In the genomic region with DNA sequence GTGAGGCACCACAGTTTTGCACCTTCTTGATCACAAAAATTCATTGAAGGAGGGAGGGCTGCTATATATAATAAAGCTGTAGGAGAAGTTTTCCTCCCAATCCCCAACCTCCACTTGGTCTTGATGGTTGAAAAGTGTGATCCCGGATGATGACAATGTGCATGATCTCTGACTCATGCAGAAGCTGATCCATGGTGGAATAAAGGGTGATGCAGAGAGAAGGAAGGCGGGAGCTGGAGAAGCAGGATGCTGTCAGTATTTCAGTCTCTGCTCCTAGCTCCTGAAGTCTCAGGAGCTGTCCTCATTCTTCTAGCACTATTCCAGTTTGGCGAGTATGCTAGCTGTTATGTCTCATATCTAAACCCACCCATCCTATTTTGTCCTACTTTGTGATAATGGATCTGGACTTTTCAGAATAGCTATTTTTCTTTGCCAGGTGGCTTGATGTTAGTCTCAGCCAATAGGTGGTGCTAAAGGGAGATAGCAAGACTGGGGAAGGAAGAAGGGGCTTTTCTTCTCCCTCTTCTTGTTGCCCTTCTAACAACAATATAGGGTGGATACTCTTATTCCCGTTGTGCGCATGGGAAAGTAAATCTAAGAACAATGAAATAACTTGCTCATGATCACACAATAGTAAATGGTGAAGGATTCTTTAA, we compare ENCODE assay signal across 10 cellular contexts.
A peak's percentile ranks its signal among the peaks of the same experiment; 100 is the strongest.
DNase-seq lines count a peak whose midpoint lies in the region; ATAC-seq and TF ChIP-seq lines count a peak whose summit lies in the region.
"Had no signal": no experiment of that assay in that cellular context is flagged by ENCODE, and none has a peak within 500 bp of the region (broad histone marks: within the 10 kb centered on the region; RNA-seq: fewer than 3 reads in every experiment).

No MANE protein-coding gene starts in this region.

- peak; percentile 18 for TF ChIP-seq CTCF in AG09319 (IDR thresholded peaks at IDR 0.05; ENCODE audit: low read depth, low read length)
- TF ChIP-seq CTCF in hepatocyte (IDR thresholded peaks at IDR 0.05; ENCODE audit: poor library complexity) = peak; percentile 27
- TF ChIP-seq CTCF in tibial artery (IDR thresholded peaks at IDR 0.05) = no peak

- H2AFZ ChIP-seq in hepatocyte = no peak overlapping the region

- H3K79me2 ChIP-seq in hepatocyte = no peaks in the 10 kb centered on the region

- no peaks in the 10 kb centered on the region for H3K9me2 ChIP-seq in hepatocyte (replicated peaks; ENCODE audit: insufficient read depth)

- no peaks in the 10 kb centered on the region for H3K4me1 ChIP-seq in hepatocyte (ENCODE audit: insufficient read depth)
- no peaks in the 10 kb centered on the region for H3K4me1 ChIP-seq in tibial artery

- H3K9me3 ChIP-seq in hepatocyte (ENCODE audit: low read depth) (no peaks in the 10 kb centered on the region), tibial artery (no peaks in the 10 kb centered on the region)

- H3K27me3 ChIP-seq in hepatocyte (no peaks in the 10 kb centered on the region), tibial artery (no peaks in the 10 kb centered on the region)

- no peak overlapping the region for H3K4me3 ChIP-seq in hepatocyte
- no peak overlapping the region for H3K4me3 ChIP-seq in tibial artery

- DNase-seq in AG09319 (ENCODE audit: extremely low read depth, low read depth) (no peak), RPMI7951 (ENCODE audit: low read depth) (peak; percentile 45), hepatocyte (ENCODE audit: low spot score) (no peak), T-helper 1 cell (no peak), tibial artery (no peak), NCI-H2196 (lab: John Stamatoyannopoulos, UW; ENCODE audit: unreplicated experiment) (no peak)
- DNase-seq: activated CD8-positive, alpha-beta T cell treated with anti-CD3 and anti-CD28 coated beads for 36 hours; NCI-H2227 treated with DMSO at 0.1 percent for 48 hours had no signal

- H3K4me2 ChIP-seq in hepatocyte = no peak overlapping the region

- intact Hi-C loops in tibial artery (cut with DNase I; ENCODE audit: low total_unique reads) = no loop called here

- H4K20me1 ChIP-seq in hepatocyte (ENCODE audit: insufficient read depth, poor library complexity, severe bottlenecking) = no peaks in the 10 kb centered on the region

- ATAC-seq in GM18867 (IDR thresholded peaks at IDR 0.05; ENCODE audit: unreplicated experiment) (peak; percentile 13), HG02970 (IDR thresholded peaks at IDR 0.05; ENCODE audit: low FRiP score, unreplicated experiment) (no peak)

- H3K27ac ChIP-seq in hepatocyte (no peak overlapping the region), tibial artery (no peak overlapping the region)

- WGBS in hepatocyte (ENCODE audit: low lambda C conversion rate, missing lambda C conversion rate) = 76% methylated on average over 5 of the region's 5 CpGs

- H3K36me3 ChIP-seq in hepatocyte (replicated peaks; ENCODE audit: insufficient read depth, low read depth) (no peaks in the 10 kb centered on the region), tibial artery (no peaks in the 10 kb centered on the region)

Comparison
In these comparisons a context has a peak if more than half of its experiments do, and no peak if none do; other contexts are left out.
1. CTCF ChIP-seq: peak in AG09319 (single experiment) and hepatocyte (single experiment); none in tibial artery (0 of 2).